Comparison of ENCODE assay signal across 17 cellular contexts in genomic region chr21:15688016-15688415, GRCh38.
"Had no signal": no experiment of that assay in that cellular context is flagged by ENCODE, and none has a peak within 500 bp of the region (broad histone marks: within the 10 kb centered on the region; RNA-seq: fewer than 3 reads in every experiment).

No MANE protein-coding gene starts in this region.

- H3K27ac ChIP-seq: body of pancreas, left lung, ovary, prostate gland, thyroid gland, upper lobe of right lung had no signal

- H3K4me1 ChIP-seq: body of pancreas, prostate gland, thyroid gland, upper lobe of right lung had no signal

- H3K36me3 ChIP-seq: left lung, ovary, prostate gland, thyroid gland, upper lobe of right lung had no signal

- ATAC-seq: activated T-cell treated with anti-CD3 and anti-CD28 coated beads, Interleukin-2, amount 50 U/mL, for 4 hours; body of pancreas; left lung; upper lobe of right lung had no signal

- H3K27me3 ChIP-seq: body of pancreas, left lung, ovary, thyroid gland, upper lobe of right lung had no signal

- DNase-seq: activated CD8-positive, alpha-beta memory T cell treated with anti-CD3 and anti-CD28 coated beads, Interleukin-2, amount 50 U/mL, for 4 hours; activated naive CD4-positive, alpha-beta T cell treated with Interleukin-2 at 50 U/mL for 16 hours; activated T-cell treated with anti-CD3 and anti-CD28 coated beads, Interleukin-2, amount 50 U/mL, for 4 hours; body of pancreas; effector memory CD4-positive, alpha-beta T cell; foreskin melanocyte; immature natural killer cell; kidney glomerular epithelial cell; left lung; natural killer cell; ovary; stimulated activated CD4-positive, alpha-beta T cell treated with anti-CD3 and anti-CD28 coated beads, Interleukin-12 subunit alpha, Interleukin-12 subunit beta, amount 100 ng/mL, for 4 hours; substantia nigra; T-helper 9 cell; thyroid gland; upper lobe of right lung had no signal

- H3K9me3 ChIP-seq: body of pancreas, left lung, ovary, prostate gland, thyroid gland, upper lobe of right lung had no signal

- H3K4me3 ChIP-seq: body of pancreas, left lung, ovary, prostate gland, thyroid gland, upper lobe of right lung had no signal
